10 cellular contexts compared by ENCODE assay signal in genomic region chr19:48632692-48633147, GRCh38. TPM values are rescaled to one million over a fixed set of nuclear protein-coding genes. Genes with fewer than 3 reads are reported as not detected.
A peak's percentile ranks its signal among the peaks of the same experiment; 100 is the strongest.
DNase-seq lines count a peak whose midpoint lies in the region; ATAC-seq and TF ChIP-seq lines count a peak whose summit lies in the region.
"Had no signal": no experiment of that assay in that cellular context is flagged by ENCODE, and none has a peak within 500 bp of the region (broad histone marks: within the 10 kb centered on the region; RNA-seq: fewer than 3 reads in every experiment).

No MANE protein-coding gene starts in this region.

- no peak for TF ChIP-seq CTCF in heart right ventricle (IDR thresholded peaks at IDR 0.05)
- TF ChIP-seq CTCF in vagina (IDR thresholded peaks at IDR 0.05): no peak
- TF ChIP-seq CTCF in mesothelial cell of epicardium (IDR thresholded peaks at IDR 0.05; ENCODE audit: unreplicated experiment): no peak

- peak overlapping the region in 9 of 10 donors; percentile 37 to 97 (median 95) for H3K27ac ChIP-seq in heart right ventricle
- H3K27ac ChIP-seq in vagina: peak overlapping the region; percentile 99

- H3K36me3 ChIP-seq in heart right ventricle (peaks cover 0 to 52% (median 3%) of the 10 kb centered on the region in 9 donors), vagina (peaks cover 0 to 5% of the 10 kb centered on the region in 2 donors)
- H3K36me3 ChIP-seq: uterus had no signal

- TF ChIP-seq POLR2A in vagina (IDR thresholded peaks at IDR 0.05): no peak

- H3K27ac Mint-ChIP-seq in activated T-helper 1 cell treated with anti-CD3 and anti-CD28 coated beads, Interleukin-12 subunit alpha, Interleukin-12 subunit beta, Interleukin-2, Interleukin-4 antibody, amounts not matched to agents 30 ng/mL and 10 ng/mL and 1 ng/mL, durations not matched to agents 14 hours and 24 hours and 36 hours: peak overlapping the region; percentile 40
- H3K27ac Mint-ChIP-seq in mesothelial cell of epicardium: no peak overlapping the region

- no peaks in the 10 kb centered on the region for H3K9me3 Mint-ChIP-seq in activated T-helper 1 cell treated with anti-CD3 and anti-CD28 coated beads, Interleukin-12 subunit alpha, Interleukin-12 subunit beta, Interleukin-2, Interleukin-4 antibody, amounts not matched to agents 30 ng/mL and 10 ng/mL and 1 ng/mL, durations not matched to agents 14 hours and 24 hours and 36 hours
- H3K9me3 Mint-ChIP-seq in mesothelial cell of epicardium: no peaks in the 10 kb centered on the region

- no peak overlapping the region for H3K4me3 Mint-ChIP-seq in activated T-helper 1 cell treated with anti-CD3 and anti-CD28 coated beads, Interleukin-12 subunit alpha, Interleukin-12 subunit beta, Interleukin-2, Interleukin-4 antibody, amounts not matched to agents 30 ng/mL and 10 ng/mL and 1 ng/mL, durations not matched to agents 14 hours and 24 hours and 36 hours
- H3K4me3 Mint-ChIP-seq in mesothelial cell of epicardium: no peak overlapping the region

- peaks cover 14% of the 10 kb centered on the region for H3K4me1 Mint-ChIP-seq in activated T-helper 1 cell treated with anti-CD3 and anti-CD28 coated beads, Interleukin-12 subunit alpha, Interleukin-12 subunit beta, Interleukin-2, Interleukin-4 antibody, amounts not matched to agents 30 ng/mL and 10 ng/mL and 1 ng/mL, durations not matched to agents 14 hours and 24 hours and 36 hours (ENCODE audit: low read depth)
- peaks cover 34% of the 10 kb centered on the region for H3K4me1 Mint-ChIP-seq in mesothelial cell of epicardium

- ATAC-seq in heart right ventricle (no peak), Right ventricle myocardium inferior (no peak), HG03378 (IDR thresholded peaks at IDR 0.05; ENCODE audit: unreplicated experiment) (no peak)

- no peak overlapping the region for H3K4me3 ChIP-seq in heart right ventricle
- no peak overlapping the region for H3K4me3 ChIP-seq in vagina
- H3K4me3 ChIP-seq: uterus had no signal

- H3K27me3 Mint-ChIP-seq in activated T-helper 1 cell treated with anti-CD3 and anti-CD28 coated beads, Interleukin-12 subunit alpha, Interleukin-12 subunit beta, Interleukin-2, Interleukin-4 antibody, amounts not matched to agents 30 ng/mL and 10 ng/mL and 1 ng/mL, durations not matched to agents 14 hours and 24 hours and 36 hours (ENCODE audit: insufficient read depth): no peaks in the 10 kb centered on the region
- no peaks in the 10 kb centered on the region for H3K27me3 Mint-ChIP-seq in mesothelial cell of epicardium (ENCODE audit: low read depth)

- no peak for DNase-seq in heart right ventricle
- no peak for DNase-seq in Right ventricle myocardium inferior (ENCODE audit: missing footprints)
- DNase-seq in activated T-helper 1 cell treated with anti-CD3 and anti-CD28 coated beads, Interleukin-12 subunit alpha, Interleukin-12 subunit beta, Interleukin-2, Interleukin-4 antibody, amounts not matched to agents 30 ng/mL and 10 ng/mL and 1 ng/mL, durations not matched to agents 14 hours and 24 hours and 36 hours (ENCODE audit: low spot score): no peak
- peak; percentile 14 for DNase-seq in kidney glomerular epithelial cell (lab: John Stamatoyannopoulos, UW)
- DNase-seq in vagina (ENCODE audit: extremely low spot score in 2 of 2): peak in 1 of 2 donors; percentile 90
- DNase-seq in mesothelial cell of epicardium (ENCODE audit: low spot score in 2 of 2, unreplicated experiment in 2 of 2): no peak
- no peak for DNase-seq in NCI-H1105 treated with DMSO at 0.1 percent for 48 hours (lab: John Stamatoyannopoulos, UW)
- DNase-seq: COR-L47 had no signal

- H3K9me3 ChIP-seq in heart right ventricle (no peaks in the 10 kb centered on the region), vagina (no peaks in the 10 kb centered on the region)
- H3K9me3 ChIP-seq: uterus had no signal

- intact Hi-C loops in heart right ventricle (cut with DNase I): loop anchor here in 2 of 10 donors (10.0 kb wide), 1 partner anchor 332 kb away; the partner anchor contains the start of gene FTL (in 2 of the 2)
- intact Hi-C loops in Right ventricle myocardium inferior (cut with DNase I): no loop called here
- intact Hi-C loops in activated T-helper 1 cell treated with anti-CD3 and anti-CD28 coated beads, Interleukin-12 subunit alpha, Interleukin-12 subunit beta, Interleukin-2, Interleukin-4 antibody, amounts not matched to agents 30 ng/mL and 10 ng/mL and 1 ng/mL, durations not matched to agents 14 hours and 24 hours and 36 hours (cut with micrococcal nuclease): loop anchor here (10.0 kb wide), 1 partner anchor 482 kb away; the partner anchor contains the start of genes C19orf73, LIN7B and PPFIA3
- intact Hi-C loops in vagina (cut with DNase I): loop anchor here (10.0 kb wide), 1 partner anchor 332 kb away; the partner anchor contains the start of gene FTL

- H3K27me3 ChIP-seq in heart right ventricle (no peaks in the 10 kb centered on the region), vagina (no peaks in the 10 kb centered on the region)
- H3K27me3 ChIP-seq: uterus had no signal

- peaks cover 7% of the 10 kb centered on the region for H3K36me3 Mint-ChIP-seq in activated T-helper 1 cell treated with anti-CD3 and anti-CD28 coated beads, Interleukin-12 subunit alpha, Interleukin-12 subunit beta, Interleukin-2, Interleukin-4 antibody, amounts not matched to agents 30 ng/mL and 10 ng/mL and 1 ng/mL, durations not matched to agents 14 hours and 24 hours and 36 hours (ENCODE audit: low read depth)
- H3K36me3 Mint-ChIP-seq in mesothelial cell of epicardium: peaks cover 3% of the 10 kb centered on the region

- H3K4me1 ChIP-seq in heart right ventricle (peaks cover 16 to 70% (median 58%) of the 10 kb centered on the region in 9 donors), vagina (peaks cover 73% of the 10 kb centered on the region)

RNA-seq across cellular contexts. Expression of gene DBP, which starts 4.5 kb away (rescaled TPM):
- total RNA-seq in heart right ventricle (10 to 100 TPM in 8 of 10 donors, 1 to 10 TPM in 2; 2.4 to 30.0 (median 12.8) TPM), Right ventricle myocardium inferior (15.2 TPM), vagina (4.9 TPM), mesothelial cell of epicardium (11.5 to 13.2 TPM (median 13.1 TPM) in 3 replicates)
- 10 to 100 TPM in 1 of 2 donors, 1 to 10 TPM in 1; 5.8 to 11.6 TPM for polyA plus RNA-seq in heart right ventricle
- 8.5 and 9.1 TPM in 2 replicates for total RNA-seq in activated T-helper 1 cell treated with anti-CD3 and anti-CD28 coated beads, Interleukin-12 subunit alpha, Interleukin-12 subunit beta, Interleukin-2, Interleukin-4 antibody, amounts not matched to agents 30 ng/mL and 10 ng/mL and 1 ng/mL, durations not matched to agents 14 hours and 24 hours and 36 hours

RNA-seq across cellular contexts. Expression of gene CA11, which starts 13.3 kb away (rescaled TPM):
- total RNA-seq in heart right ventricle (1 to 10 TPM; 1.8 to 9.6 (median 3.8) TPM), Right ventricle myocardium inferior (8.4 TPM), vagina (7.9 TPM), mesothelial cell of epicardium (48.2 to 55.0 TPM (median 53.1 TPM) in 3 replicates)
- 10 to 100 TPM in 1 of 2 donors, 1 to 10 TPM in 1; 3.2 to 24.5 TPM for polyA plus RNA-seq in heart right ventricle
- total RNA-seq in activated T-helper 1 cell treated with anti-CD3 and anti-CD28 coated beads, Interleukin-12 subunit alpha, Interleukin-12 subunit beta, Interleukin-2, Interleukin-4 antibody, amounts not matched to agents 30 ng/mL and 10 ng/mL and 1 ng/mL, durations not matched to agents 14 hours and 24 hours and 36 hours: 13.0 and 13.9 TPM in 2 replicates

RNA-seq across cellular contexts. Expression of gene SPHK2, which starts 13.4 kb away (rescaled TPM):
- total RNA-seq in heart right ventricle: 10 to 100 TPM in 2 of 10 donors, 1 to 10 TPM in 8; 5.7 to 13.0 (median 7.7) TPM
- 10 to 100 TPM in 1 of 2 donors, 1 to 10 TPM in 1; 8.7 to 15.9 TPM for polyA plus RNA-seq in heart right ventricle
- total RNA-seq in Right ventricle myocardium inferior: 7.2 TPM
- total RNA-seq in activated T-helper 1 cell treated with anti-CD3 and anti-CD28 coated beads, Interleukin-12 subunit alpha, Interleukin-12 subunit beta, Interleukin-2, Interleukin-4 antibody, amounts not matched to agents 30 ng/mL and 10 ng/mL and 1 ng/mL, durations not matched to agents 14 hours and 24 hours and 36 hours: 40.8 and 44.1 TPM in 2 replicates
- 19.9 TPM for total RNA-seq in vagina
- 25.3 to 28.6 TPM (median 27.7 TPM) in 3 replicates for total RNA-seq in mesothelial cell of epicardium

RNA-seq across cellular contexts. Expression of gene RPL18, which starts 13.7 kb away (rescaled TPM):
- total RNA-seq in heart right ventricle (100 to 1,000 TPM; 493 to 753 (median 543) TPM), Right ventricle myocardium inferior (604 TPM), vagina (2,346 TPM), mesothelial cell of epicardium (1,586 to 1,657 TPM (median 1,644 TPM) in 3 replicates)
- 1,000 to 10,000 TPM; 1,418 to 2,257 TPM for polyA plus RNA-seq in heart right ventricle
- total RNA-seq in activated T-helper 1 cell treated with anti-CD3 and anti-CD28 coated beads, Interleukin-12 subunit alpha, Interleukin-12 subunit beta, Interleukin-2, Interleukin-4 antibody, amounts not matched to agents 30 ng/mL and 10 ng/mL and 1 ng/mL, durations not matched to agents 14 hours and 24 hours and 36 hours: 1,774 and 1,780 TPM in 2 replicates

RNA-seq across cellular contexts. Expression of gene FAM83E, which starts 17.8 kb away (rescaled TPM):
- not detected for total RNA-seq in heart right ventricle
- under 1 TPM in 1 of 2 donors, not detected in 1; 0.01 TPM for polyA plus RNA-seq in heart right ventricle
- not detected for total RNA-seq in Right ventricle myocardium inferior
- 7.3 TPM in 2 replicates for total RNA-seq in activated T-helper 1 cell treated with anti-CD3 and anti-CD28 coated beads, Interleukin-12 subunit alpha, Interleukin-12 subunit beta, Interleukin-2, Interleukin-4 antibody, amounts not matched to agents 30 ng/mL and 10 ng/mL and 1 ng/mL, durations not matched to agents 14 hours and 24 hours and 36 hours
- 3.2 TPM for total RNA-seq in vagina
- 2.5 to 3.9 TPM (median 3.7 TPM) in 3 replicates for total RNA-seq in mesothelial cell of epicardium
